Comparison of ENCODE assay signal across 23 cellular contexts in the genomic region with DNA sequence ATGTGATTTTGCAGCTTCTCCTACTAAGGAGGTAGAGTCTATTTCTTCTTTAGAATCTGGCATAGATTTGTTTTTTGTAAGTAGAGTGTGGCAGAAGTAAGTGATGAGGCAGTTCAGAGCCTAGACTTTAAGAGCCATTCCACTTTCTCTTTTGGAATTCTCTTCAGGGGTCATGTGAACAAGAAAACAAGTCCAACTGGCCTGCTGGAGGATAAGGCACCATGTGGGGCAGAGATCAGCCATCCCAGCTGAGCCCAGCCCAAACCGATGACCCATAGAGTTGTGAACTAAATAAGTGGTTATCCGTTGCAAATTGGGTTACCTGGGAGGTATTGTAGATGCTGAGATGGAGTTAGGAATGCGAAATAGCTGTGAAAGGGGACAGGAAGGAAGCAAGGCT.
A peak's percentile ranks its signal among the peaks of the same experiment; 100 is the strongest.
DNase-seq lines count a peak whose midpoint lies in the region; TF ChIP-seq lines count a peak whose summit lies in the region.
"Had no signal": no experiment of that assay in that cellular context is flagged by ENCODE, and none has a peak within 500 bp of the region (broad histone marks: within the 10 kb centered on the region; RNA-seq: fewer than 3 reads in every experiment).

No MANE protein-coding gene starts in this region.

- H4K5ac ChIP-seq in H9 (ENCODE audit: insufficient read length, low read depth, low read length): no peak overlapping the region

- no peak overlapping the region for H3K18ac ChIP-seq in H9 (ENCODE audit: insufficient read length, low read depth, low read length)

- H3K9ac ChIP-seq in H9 (ENCODE audit: extremely low read depth, insufficient read length, low read length) (no peak overlapping the region), OCI-LY3 (ENCODE audit: low read length) (peak overlapping the region; percentile 44; the same call in 1 of the 2 replicates), colonic mucosa (ENCODE audit: low read depth in 2 of 2, low read length in 2 of 2) (peak overlapping the region in 1 of 2 donors; percentile 37)

- H2AK5ac ChIP-seq in H9 (ENCODE audit: insufficient read length, low read length): no peak overlapping the region

- H3K4me1 ChIP-seq in H9 (ENCODE audit: insufficient read depth, low read length) (peaks cover 12% of the 10 kb centered on the region; the same call in 1 of the 2 replicates), OCI-LY3 (ENCODE audit: low read length) (peaks cover 14% of the 10 kb centered on the region), colonic mucosa (no peaks in the 10 kb centered on the region), osteoblast (ENCODE audit: insufficient read depth, low read length) (no peaks in the 10 kb centered on the region), PC-9 (replicated peaks; ENCODE audit: insufficient read depth) (no peaks in the 10 kb centered on the region)
- H3K4me1 ChIP-seq: BE2C had no signal

- H2BK12ac ChIP-seq in H9 (ENCODE audit: insufficient read length, low read depth, low read length): no peak overlapping the region

- H3K27me3 ChIP-seq in H9 (ENCODE audit: insufficient read depth, low read length) (no peaks in the 10 kb centered on the region), OCI-LY3 (ENCODE audit: low read depth, low read length) (no peaks in the 10 kb centered on the region), colonic mucosa (no peaks in the 10 kb centered on the region), osteoblast (ENCODE audit: insufficient read depth, low read length) (no peaks in the 10 kb centered on the region), PC-9 (ENCODE audit: insufficient read depth, low read depth) (no peaks in the 10 kb centered on the region)
- H3K27me3 ChIP-seq: BE2C had no signal

- intact Hi-C loops in colonic mucosa (cut with DNase I) (no loop called here), PC-9 (cut with micrococcal nuclease; ENCODE audit: unreplicated experiment) (no loop called here)

- H3K4ac ChIP-seq in H9 (ENCODE audit: low read depth, low read length): no peak overlapping the region

- no peak overlapping the region for H3K4me3 Mint-ChIP-seq in H9
- H3K4me3 Mint-ChIP-seq in activated T-cell treated with anti-CD3 and anti-CD28 coated beads, Interleukin-2, amount 50 U/mL, for 24 hours: no peak overlapping the region
- H3K4me3 Mint-ChIP-seq: CD14-positive monocyte; CD8-positive, alpha-beta memory T cell; HFFc6 had no signal

- no peak overlapping the region for H2BK120ac ChIP-seq in H9 (ENCODE audit: low read depth, low read length, poor library complexity, severe bottlenecking)

- TF ChIP-seq CTCF in H9 (conservative IDR thresholded peaks at IDR 0.05) (no peak), OCI-LY3 (IDR thresholded peaks at IDR 0.05; ENCODE audit: low read depth, low read length) (no peak), colonic mucosa (IDR thresholded peaks at IDR 0.05) (no peak), osteoblast (IDR thresholded peaks at IDR 0.05; ENCODE audit: extremely low read depth, low read depth, low read length) (no peak), PC-9 (conservative IDR thresholded peaks at IDR 0.05) (no peak)

- H4K91ac ChIP-seq in H9 (ENCODE audit: insufficient read length, low read depth, low read length): no peak overlapping the region

- no peaks in the 10 kb centered on the region for H3K79me2 ChIP-seq in H9 (ENCODE audit: insufficient read depth, low read length)
- no peaks in the 10 kb centered on the region for H3K79me2 ChIP-seq in OCI-LY3 (ENCODE audit: low read length)
- no peaks in the 10 kb centered on the region for H3K79me2 ChIP-seq in osteoblast (ENCODE audit: insufficient read depth, low read length)
- no peaks in the 10 kb centered on the region for H3K79me2 ChIP-seq in PC-9 (ENCODE audit: low read depth)

- POLR2A ChIA-PET in PC-9 (lab: Charles Lee; ENCODE audit: unreplicated experiment): no interaction called here

- H3F3A ChIP-seq in PC-9 (ENCODE audit: insufficient read depth, low read depth): no peaks in the 10 kb centered on the region

- peaks cover 17 to 18% of the 10 kb centered on the region in 2 experiments for H3K4me1 Mint-ChIP-seq in H9
- H3K4me1 Mint-ChIP-seq in activated T-cell treated with anti-CD3 and anti-CD28 coated beads, Interleukin-2, amount 50 U/mL, for 24 hours (ENCODE audit: low read depth): no peaks in the 10 kb centered on the region
- H3K4me1 Mint-ChIP-seq: CD14-positive monocyte; CD8-positive, alpha-beta memory T cell had no signal

- H3K9me3 ChIP-seq in H9 (ENCODE audit: control insufficient read depth, low read depth, low read length): no peaks in the 10 kb centered on the region
- no peaks in the 10 kb centered on the region for H3K9me3 ChIP-seq in OCI-LY3 (ENCODE audit: insufficient read depth, low read length)
- no peaks in the 10 kb centered on the region for H3K9me3 ChIP-seq in colonic mucosa
- no peaks in the 10 kb centered on the region for H3K9me3 ChIP-seq in osteoblast (ENCODE audit: low read depth, low read length)
- H3K9me3 ChIP-seq in PC-9 (ENCODE audit: insufficient read depth, low read depth): no peaks in the 10 kb centered on the region
- H3K9me3 ChIP-seq: BE2C, HAP-1 had no signal

- no peaks in the 10 kb centered on the region for H3K79me1 ChIP-seq in H9 (ENCODE audit: insufficient read depth, low read depth, low read length, poor library complexity, severe bottlenecking)

- BruUV-seq in PC-9 (replicated peaks; lab: Mats Ljungman, UMichigan): no TSS peak

- H3K56ac ChIP-seq in H9 (ENCODE audit: insufficient read length, low read depth, low read length): no peak overlapping the region

- H3K27ac Mint-ChIP-seq in H9: no peak overlapping the region
- no peak overlapping the region for H3K27ac Mint-ChIP-seq in activated T-cell treated with anti-CD3 and anti-CD28 coated beads, Interleukin-2, amount 50 U/mL, for 24 hours
- H3K27ac Mint-ChIP-seq: CD14-positive monocyte; CD8-positive, alpha-beta memory T cell; HFFc6 had no signal

- no peak overlapping the region for H4K8ac ChIP-seq in H9 (replicated peaks; ENCODE audit: insufficient read length, low read depth, low read length)

- no peaks in the 10 kb centered on the region for H3K9me2 ChIP-seq in PC-9 (ENCODE audit: insufficient read depth)

- no CpG with 5 or more reads among the region's 3 CpGs for WGBS in H9 (ENCODE audit: extremely low coverage, insufficient read length, low lambda C conversion rate)

- H4K20me1 ChIP-seq in H9 (ENCODE audit: control insufficient read depth, insufficient read depth, insufficient read length) (no peaks in the 10 kb centered on the region), OCI-LY3 (ENCODE audit: insufficient read depth, low read length) (no peaks in the 10 kb centered on the region), osteoblast (ENCODE audit: insufficient read depth, low read length) (no peaks in the 10 kb centered on the region), PC-9 (ENCODE audit: insufficient read depth) (no peaks in the 10 kb centered on the region)

- H3K23ac ChIP-seq in H9 (ENCODE audit: insufficient read length, low read depth, low read length): no peak overlapping the region

- H2AFZ ChIP-seq in H9 (ENCODE audit: low read length): no peak overlapping the region
- H2AFZ ChIP-seq in OCI-LY3 (ENCODE audit: low read depth, low read length): peak overlapping the region; percentile 84
- no peak overlapping the region for H2AFZ ChIP-seq in osteoblast (ENCODE audit: low read length)
- no peak overlapping the region for H2AFZ ChIP-seq in PC-9

- H2BK20ac ChIP-seq in H9 (ENCODE audit: low read depth, low read length, poor library complexity, severe bottlenecking): no peak overlapping the region

- no peaks in the 10 kb centered on the region for H3K9me3 Mint-ChIP-seq in H9
- no peaks in the 10 kb centered on the region for H3K9me3 Mint-ChIP-seq in activated T-cell treated with anti-CD3 and anti-CD28 coated beads, Interleukin-2, amount 50 U/mL, for 24 hours
- H3K9me3 Mint-ChIP-seq: HFFc6 had no signal

- H3K23me2 ChIP-seq in H9 (ENCODE audit: insufficient read length, low read depth, low read length, poor library complexity, severe bottlenecking): no peaks in the 10 kb centered on the region

- no peak overlapping the region for H3K4me2 ChIP-seq in H9 (ENCODE audit: insufficient read depth, insufficient read length, low read length)
- peak overlapping the region; percentile 88 for H3K4me2 ChIP-seq in OCI-LY3 (ENCODE audit: low read length)
- peak overlapping the region; percentile 34 for H3K4me2 ChIP-seq in osteoblast (ENCODE audit: insufficient read depth, low read length)
- H3K4me2 ChIP-seq in PC-9: no peak overlapping the region

- H3K36me3 Mint-ChIP-seq in H9 (ENCODE audit: insufficient read depth in 1 of 3, low read depth in 3 of 3): no peaks in the 10 kb centered on the region; a peak in 1 of 7 replicates
- H3K36me3 Mint-ChIP-seq in activated T-cell treated with anti-CD3 and anti-CD28 coated beads, Interleukin-2, amount 50 U/mL, for 24 hours (ENCODE audit: low read depth): no peaks in the 10 kb centered on the region
- H3K36me3 Mint-ChIP-seq: CD14-positive monocyte had no signal

- H3K4me3 ChIP-seq in OCI-LY3 (ENCODE audit: low read length) (peak overlapping the region; percentile 67), colonic mucosa (peak overlapping the region; percentile 8), osteoblast (ENCODE audit: insufficient read depth, low read length) (no peak overlapping the region), PC-9 (no peak overlapping the region)
- H3K4me3 ChIP-seq: HAP-1 had no signal

- H2BK5ac ChIP-seq in H9 (ENCODE audit: insufficient read length, low read length): no peak overlapping the region

- H3K27ac ChIP-seq in H9 (ENCODE audit: insufficient read length, low read depth, low read length): peak overlapping the region; percentile 23
- H3K27ac ChIP-seq in OCI-LY3 (ENCODE audit: low read length): peak overlapping the region; percentile 34
- peak overlapping the region; percentile 71 for H3K27ac ChIP-seq in colonic mucosa
- H3K27ac ChIP-seq in osteoblast (ENCODE audit: low read depth, low read length): no peak overlapping the region
- no peak overlapping the region for H3K27ac ChIP-seq in PC-9

- H3K14ac ChIP-seq in H9 (ENCODE audit: insufficient read depth, low read length): no peak overlapping the region

- no peak overlapping the region for H3T11ph ChIP-seq in H9 (ENCODE audit: low read length)

- no peaks in the 10 kb centered on the region for H3K36me3 ChIP-seq in OCI-LY3 (replicated peaks; ENCODE audit: low read depth, low read length)
- H3K36me3 ChIP-seq in colonic mucosa: no peaks in the 10 kb centered on the region
- H3K36me3 ChIP-seq in osteoblast (ENCODE audit: insufficient read depth, low read length): no peaks in the 10 kb centered on the region
- H3K36me3 ChIP-seq in PC-9 (ENCODE audit: low read depth): no peaks in the 10 kb centered on the region
- H3K36me3 ChIP-seq: BE2C, HAP-1 had no signal

- H2BK15ac ChIP-seq in H9 (ENCODE audit: low read depth, low read length): no peak overlapping the region

- CTCF ChIA-PET in PC-9 (lab: Charles Lee): interaction anchor here (0.5 kb wide), 1 partner anchor 13 kb away, joined by 8 read pairs; no protein-coding TSS in a partner anchor

- H3K27me3 Mint-ChIP-seq in H9 (ENCODE audit: low read depth): no peaks in the 10 kb centered on the region
- peaks cover 25% of the 10 kb centered on the region for H3K27me3 Mint-ChIP-seq in activated T-cell treated with anti-CD3 and anti-CD28 coated beads, Interleukin-2, amount 50 U/mL, for 24 hours

- no peak for DNase-seq in H9
- DNase-seq in colonic mucosa: no peak
- DNase-seq in osteoblast (ENCODE audit: insufficient read length, low spot score, missing footprints): no peak
- DNase-seq in activated T-cell treated with anti-CD3 and anti-CD28 coated beads, Interleukin-2, amount 50 U/mL, for 24 hours: no peak
- DNase-seq in PC-9: no peak
- no peak for DNase-seq in activated CD4-positive, alpha-beta T cell treated with anti-CD3 and anti-CD28 coated beads, Interleukin-2, amount 50 U/mL, for 1 hour
- DNase-seq in SW 1271 (lab: John Stamatoyannopoulos, UW): no peak
- DNase-seq: BE2C; Calu3; CD8-positive, alpha-beta memory T cell; DMS79 treated with DMSO at 0.1 percent for 48 hours; HFFc6; IMR-90; NCI-H1092; NCI-H1417 treated with DMSO at 0.1 percent for 48 hours; NCI-H187; NCI-H446; NCI-H524 treated with DMSO at 0.1 percent for 48 hours; NK-92 treated with Interleukin-12 subunit alpha and Interleukin-12 subunit beta, amount 100 ng/mL, for 24 hours; SHP77 treated with DMSO at 0.1 percent for 48 hours had no signal

Comparison
In these comparisons a context has a peak if more than half of its experiments do, and no peak if none do; other contexts are left out.
1. H3K27ac ChIP-seq: peak in H9 (single experiment), OCI-LY3 (single experiment) and colonic mucosa (single experiment); none in osteoblast (single experiment) and PC-9 (single experiment).
2. H3K4me2 ChIP-seq: peak in OCI-LY3 (single experiment) and osteoblast (single experiment); none in H9 (single experiment) and PC-9 (single experiment).
3. H3K4me3 ChIP-seq: peak in OCI-LY3 (single experiment) and colonic mucosa (single experiment); none in osteoblast (single experiment) and PC-9 (single experiment).